17 cellular contexts compared by ENCODE assay signal in the genomic region with DNA sequence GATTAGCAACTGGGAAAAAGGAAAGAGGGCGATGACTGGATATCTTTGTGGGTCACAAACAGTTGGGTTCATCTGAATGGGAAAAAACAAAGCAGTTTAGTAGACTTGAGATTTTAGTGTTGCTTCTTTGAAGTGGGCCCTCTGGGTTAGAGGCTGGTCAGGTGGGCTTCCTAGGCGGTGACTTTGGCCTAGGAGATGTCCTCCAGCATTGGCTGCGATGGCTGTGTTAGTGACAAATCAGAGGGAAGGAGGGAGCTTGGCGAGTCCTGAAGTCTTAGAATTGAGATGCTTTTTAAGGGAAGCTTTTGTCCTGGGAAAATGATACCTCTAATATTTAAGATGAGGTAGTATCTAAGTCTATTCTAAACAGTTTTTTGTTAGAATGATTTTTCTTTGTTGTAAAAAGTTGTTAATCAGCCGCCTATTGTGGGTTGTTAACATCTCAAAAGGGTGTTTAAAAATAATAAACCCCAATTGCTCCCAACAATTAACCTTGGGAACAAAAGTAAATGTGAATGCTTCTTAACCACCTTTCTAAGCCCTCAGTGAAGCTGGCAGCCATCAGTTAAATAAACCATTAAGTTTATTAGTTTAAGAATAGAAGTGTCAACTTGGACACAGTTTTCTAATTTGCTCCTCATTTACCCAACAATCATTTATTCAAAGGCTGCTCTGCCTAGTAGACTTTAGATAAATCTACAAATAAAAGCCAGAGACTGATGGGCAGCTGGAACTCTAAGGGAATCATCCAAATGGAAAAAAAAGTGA. TPM values are rescaled to one million over a fixed set of nuclear protein-coding genes. Genes with fewer than 3 reads are reported as not detected.
DNase-seq lines count a peak whose midpoint lies in the region; ATAC-seq, FAIRE-seq and TF ChIP-seq lines count a peak whose summit lies in the region.
"Had no signal": no experiment of that assay in that cellular context is flagged by ENCODE, and none has a peak within 500 bp of the region (broad histone marks: within the 10 kb centered on the region; RNA-seq: fewer than 3 reads in every experiment).

No MANE protein-coding gene starts in this region.

- no peak overlapping the region for H3K4me3 Mint-ChIP-seq in activated CD8-positive, alpha-beta T cell treated with anti-CD3 and anti-CD28 coated beads, Interleukin-2, amount 10 ng/mL, durations not matched to agents 7 days and 5 days
- H3K4me3 Mint-ChIP-seq: memory B cell; stimulated activated effector memory CD8-positive, alpha-beta T cell treated with anti-CD3 and anti-CD28 coated beads, Interleukin-12 subunit alpha, Interleukin-12 subunit beta, amount 100 ng/mL, for 72 hours had no signal

- H3K4me1 ChIP-seq in HCT116 (ENCODE audit: control insufficient read depth in 1 of 2, insufficient read depth in 2 of 2, low read length in 2 of 2), result peaks cover 63 to 73% of the 10 kb centered on the region in 2 experiments
- H3K4me1 ChIP-seq in SJCRH30, result peaks cover 44% of the 10 kb centered on the region
- peaks cover 13 to 45% of the 10 kb centered on the region in 2 donors for H3K4me1 ChIP-seq in thoracic aorta (ENCODE audit: control insufficient read depth in 1 of 2, low read depth in 2 of 2)
- H3K4me1 ChIP-seq in spleen, result peaks cover 0 to 10% (median 0%) of the 10 kb centered on the region in 6 donors

- no peaks in the 10 kb centered on the region for H3K9me2 ChIP-seq in HCT116 (ENCODE audit: insufficient read depth)

- H2AFZ ChIP-seq in HCT116 (ENCODE audit: low read depth, low read length, poor library complexity, severe bottlenecking), result no peak overlapping the region

- BruUV-seq in HCT116 (replicated peaks; lab: Mats Ljungman, UMichigan), result no TSS peak

- CTCF ChIA-PET in HCT116 (lab: Charles Lee), result interaction anchor here (1.1 kb wide), 1 partner anchor 189 kb away, joined by 4 read pairs; no protein-coding TSS in a partner anchor
- CTCF ChIA-PET in activated CD8-positive, alpha-beta T cell treated with anti-CD3 and anti-CD28 coated beads, Interleukin-2, amount 10 ng/mL, durations not matched to agents 7 days and 5 days (lab: Charles Lee), result no interaction called here

- no peaks in the 10 kb centered on the region for H3K9me3 Mint-ChIP-seq in activated CD8-positive, alpha-beta T cell treated with anti-CD3 and anti-CD28 coated beads, Interleukin-2, amount 10 ng/mL, durations not matched to agents 7 days and 5 days (ENCODE audit: insufficient read depth)
- H3K9me3 Mint-ChIP-seq: memory B cell; stimulated activated effector memory CD8-positive, alpha-beta T cell treated with anti-CD3 and anti-CD28 coated beads, Interleukin-12 subunit alpha, Interleukin-12 subunit beta, amount 100 ng/mL, for 72 hours had no signal

- TF ChIP-seq POLR2A in HCT116 (IDR thresholded peaks at IDR 0.05; ENCODE audit: borderline replicate concordance, extremely low read depth, insufficient read depth, insufficient read length), result no peak
- TF ChIP-seq POLR2A in spleen (IDR thresholded peaks at IDR 0.05), result no peak

- H3K4me3 ChIP-seq in HCT116 (replicated peaks in 1 of 2; ENCODE audit: low read depth in 1 of 2, low read length in 2 of 2), result peak overlapping the region in 1 of 2 experiments; percentile 44; a peak in 1 of 4 replicates
- peak overlapping the region; percentile 28 for H3K4me3 ChIP-seq in SJCRH30
- no peak overlapping the region for H3K4me3 ChIP-seq in thoracic aorta
- no peak overlapping the region for H3K4me3 ChIP-seq in spleen
- H3K4me3 ChIP-seq: breast epithelium, psoas muscle had no signal

- no peaks in the 10 kb centered on the region for H3K9me3 ChIP-seq in HCT116 (ENCODE audit: control insufficient read depth in 1 of 2, insufficient read depth in 1 of 2, low read depth in 1 of 2, low read length in 2 of 2)
- no peaks in the 10 kb centered on the region for H3K9me3 ChIP-seq in SJCRH30 (replicated peaks)
- H3K9me3 ChIP-seq in thoracic aorta, result no peaks in the 10 kb centered on the region
- H3K9me3 ChIP-seq in spleen, result no peaks in the 10 kb centered on the region
- H3K9me3 ChIP-seq: breast epithelium, psoas muscle had no signal

- no peak overlapping the region for H3K27ac Mint-ChIP-seq in activated CD8-positive, alpha-beta T cell treated with anti-CD3 and anti-CD28 coated beads, Interleukin-2, amount 10 ng/mL, durations not matched to agents 7 days and 5 days
- H3K27ac Mint-ChIP-seq: memory B cell; stimulated activated effector memory CD8-positive, alpha-beta T cell treated with anti-CD3 and anti-CD28 coated beads, Interleukin-12 subunit alpha, Interleukin-12 subunit beta, amount 100 ng/mL, for 72 hours had no signal

- intact Hi-C loops in HCT116 (cut with micrococcal nuclease), result loop anchor here (2.0 kb wide), 1 partner anchor 22 kb away; no protein-coding TSS in a partner anchor
- intact Hi-C loops in spleen (cut with DNase I; ENCODE audit: low total_unique reads), result no loop called here

- peaks cover 12% of the 10 kb centered on the region for H3K4me1 Mint-ChIP-seq in activated CD8-positive, alpha-beta T cell treated with anti-CD3 and anti-CD28 coated beads, Interleukin-2, amount 10 ng/mL, durations not matched to agents 7 days and 5 days (ENCODE audit: low read depth)
- H3K4me1 Mint-ChIP-seq: stimulated activated effector memory CD8-positive, alpha-beta T cell treated with anti-CD3 and anti-CD28 coated beads, Interleukin-12 subunit alpha, Interleukin-12 subunit beta, amount 100 ng/mL, for 72 hours had no signal

- no peaks in the 10 kb centered on the region for H3K27me3 ChIP-seq in HCT116 (ENCODE audit: insufficient read depth, low read length)
- no peaks in the 10 kb centered on the region for H3K27me3 ChIP-seq in SJCRH30
- H3K27me3 ChIP-seq in thoracic aorta (replicated peaks; ENCODE audit: insufficient read depth), result no peaks in the 10 kb centered on the region
- no peaks in the 10 kb centered on the region for H3K27me3 ChIP-seq in spleen (replicated peaks in 1 of 7)

- RAD21 ChIA-PET in HCT116 (lab: Charles Lee; ENCODE audit: low non-redundant PET in 1 of 2, low total read pairs in 2 of 2, uncharacterized antibody in 2 of 2, unreplicated experiment in 2 of 2), result no interaction called here

- peak overlapping the region; percentile 57 for H3K9ac ChIP-seq in HCT116 (ENCODE audit: low read length)

- H3K27me3 Mint-ChIP-seq in activated CD8-positive, alpha-beta T cell treated with anti-CD3 and anti-CD28 coated beads, Interleukin-2, amount 10 ng/mL, durations not matched to agents 7 days and 5 days (ENCODE audit: low read depth), result no peaks in the 10 kb centered on the region
- H3K27me3 Mint-ChIP-seq: memory B cell had no signal

- H3K36me3 ChIP-seq in HCT116 (ENCODE audit: control insufficient read depth in 1 of 2, insufficient read depth in 2 of 2, low read length in 2 of 2) (no peaks in the 10 kb centered on the region), SJCRH30 (no peaks in the 10 kb centered on the region), thoracic aorta (no peaks in the 10 kb centered on the region), spleen (peaks cover 0 to 8% (median 0%) of the 10 kb centered on the region in 6 donors)
- H3K36me3 ChIP-seq: breast epithelium had no signal

- DNase-seq in HCT116 (ENCODE audit: low read depth, low spot score) (no peak), SJCRH30 (no peak), thoracic aorta (ENCODE audit: low spot score) (no peak), spleen (no peak), SHP77 treated with DMSO at 0.1 percent for 48 hours (lab: John Stamatoyannopoulos, UW) (no peak)
- DNase-seq in activated CD8-positive, alpha-beta T cell treated with anti-CD3 and anti-CD28 coated beads, Interleukin-2, amount 10 ng/mL, durations not matched to agents 7 days and 5 days, result no peak
- DNase-seq: activated naive CD4-positive, alpha-beta T cell; GF-D8; NCI-H226; psoas muscle; stimulated activated CD4-positive, alpha-beta T cell treated with anti-CD3 and anti-CD28 coated beads, Interleukin-4, amount 100 ng/mL, for 1 hour had no signal

- H3K27ac ChIP-seq in HCT116 (ENCODE audit: low read depth, low read length) (peak overlapping the region; percentile 27; the same call in 1 of the 2 replicates), SJCRH30 (peak overlapping the region; percentile 79), thoracic aorta (peak overlapping the region; percentile 65 to 85), spleen (peak overlapping the region in 3 of 8 donors; percentile 28 to 63 (median 58))
- H3K27ac ChIP-seq: psoas muscle had no signal

- peaks cover 11% of the 10 kb centered on the region for H3K36me3 Mint-ChIP-seq in activated CD8-positive, alpha-beta T cell treated with anti-CD3 and anti-CD28 coated beads, Interleukin-2, amount 10 ng/mL, durations not matched to agents 7 days and 5 days (ENCODE audit: low read depth)

- POLR2A ChIA-PET in HCT116 (lab: Charles Lee), result no interaction called here
- POLR2A ChIA-PET in activated CD8-positive, alpha-beta T cell treated with anti-CD3 and anti-CD28 coated beads, Interleukin-2, amount 10 ng/mL, durations not matched to agents 7 days and 5 days (lab: Charles Lee), result no interaction called here

- peak; percentile 45 for FAIRE-seq in islet of Langerhans (lab: Jason Lieb, UNC)

- 74 to 95% (median 92%) methylated on average over 5 of the region's 5 CpGs for WGBS in spleen, 5 donors

- no peak for ATAC-seq in HCT116
- no peak for ATAC-seq in thoracic aorta (ENCODE audit: insufficient number of reproducible peaks, low FRiP score, low read depth)
- no peak for ATAC-seq in GM19328 (IDR thresholded peaks at IDR 0.05; ENCODE audit: unreplicated experiment)
- ATAC-seq in activated CD8-positive, alpha-beta T cell treated with anti-CD3 and anti-CD28 coated beads, Interleukin-2, amount 10 ng/mL, durations not matched to agents 7 days and 5 days, result no peak

- TF ChIP-seq RAD21 in HCT116 (IDR thresholded peaks at IDR 0.05; ENCODE audit: low read depth), result no peak

- H3K4me2 ChIP-seq in HCT116 (ENCODE audit: low read length), result peak overlapping the region; percentile 75

- TF ChIP-seq CTCF in HCT116 (IDR thresholded peaks at IDR 0.05 in 2 of 3, conservative IDR thresholded peaks at IDR 0.05 in 1 of 3; ENCODE audit: borderline replicate concordance in 1 of 3, insufficient read depth in 1 of 3, low read depth in 2 of 3, low read length in 2 of 3), result no peak
- no peak for TF ChIP-seq CTCF in thoracic aorta (IDR thresholded peaks at IDR 0.05)
- no peak for TF ChIP-seq CTCF in spleen (IDR thresholded peaks at IDR 0.05 in 8 of 11, conservative IDR thresholded peaks at IDR 0.05 in 3 of 11)

- H3K79me2 ChIP-seq in HCT116 (ENCODE audit: insufficient read depth, low read length), result peaks cover 16% of the 10 kb centered on the region; the same call in 1 of the 2 replicates

- H4K20me1 ChIP-seq in HCT116 (ENCODE audit: insufficient read depth), result no peaks in the 10 kb centered on the region

RNA-seq across cellular contexts. Expression of gene DLG3, which starts 31.7 kb away (rescaled TPM):
- total RNA-seq in HCT116 (2021; ENCODE audit: unreplicated experiment) (48.4 TPM), thoracic aorta (10 to 100 TPM; 17.3 to 18.7 TPM), spleen (10 to 100 TPM; 27.9 to 46.3 (median 39.7) TPM)
- polyA plus RNA-seq in HCT116 (2012), result 32.2 and 37.8 TPM in 2 replicates
- total RNA-seq in SJCRH30 (2014; rRNA removed; shearing (Covaris generic)), result 50.1 and 67.5 TPM in 2 replicates
- 1 to 10 TPM; 2.7 to 6.2 (median 4.3) TPM for polyA plus RNA-seq in spleen
- total RNA-seq in activated CD8-positive, alpha-beta T cell treated with anti-CD3 and anti-CD28 coated beads, Interleukin-2, amount 10 ng/mL, durations not matched to agents 7 days and 5 days, result 10 to 100 TPM; 22.8 to 24.6 TPM

RNA-seq across cellular contexts. Expression of gene GDPD2, which starts 53.2 kb away (rescaled TPM):
- total RNA-seq in HCT116 (2021; ENCODE audit: unreplicated experiment) (not detected), thoracic aorta (not detected), spleen (100 to 1,000 TPM in 1 of 7 donors, 10 to 100 TPM in 6; 37.0 to 103 (median 68.6) TPM)
- polyA plus RNA-seq in HCT116 (2012), result 0.07 TPM in 1 of 2 replicates, not detected in the other
- 0.08 TPM in 1 of 2 replicates, not detected in the other for total RNA-seq in SJCRH30 (2014; rRNA removed; shearing (Covaris generic))
- polyA plus RNA-seq in spleen, result 10 to 100 TPM in 2 of 3 donors, 1 to 10 TPM in 1; 2.4 to 82.5 (median 25.1) TPM
- total RNA-seq in activated CD8-positive, alpha-beta T cell treated with anti-CD3 and anti-CD28 coated beads, Interleukin-2, amount 10 ng/mL, durations not matched to agents 7 days and 5 days, result under 1 TPM; 0.34 to 0.63 TPM
- total RNA-seq: psoas muscle, RPMI7951 had no signal

Comparison
In these comparisons a context has a peak if more than half of its experiments do, and no peak if none do; other contexts are left out.
1. RNA of gene GDPD2, which starts 53.2 kb away (total RNA-seq): 37.0 to 103 TPM in spleen; 0.34 to 0.63 TPM in activated CD8-positive, alpha-beta T cell treated with anti-CD3 and anti-CD28 coated beads, Interleukin-2, amount 10 ng/mL, durations not matched to agents 7 days and 5 days, 0.08 TPM in SJCRH30, not detected in HCT116 (single experiment) and not detected in thoracic aorta; every median in the first group is over 10 times any median in the second.